Comparison of ENCODE assay signal across 10 cellular contexts in genomic region chr17:83103200-83103937, GRCh38. TPM values are rescaled to one million over a fixed set of nuclear protein-coding genes. Genes with fewer than 3 reads are reported as not detected.
DNase-seq lines count a peak whose midpoint lies in the region; ATAC-seq and TF ChIP-seq lines count a peak whose summit lies in the region.
"Had no signal": no experiment of that assay in that cellular context is flagged by ENCODE, and none has a peak within 500 bp of the region (broad histone marks: within the 10 kb centered on the region; RNA-seq: fewer than 3 reads in every experiment).

No MANE protein-coding gene starts in this region.

- peaks cover 27% of the 10 kb centered on the region for H3K4me1 Mint-ChIP-seq in stimulated activated naive CD8-positive, alpha-beta T cell treated with anti-CD3 and anti-CD28 coated beads, Interleukin-15, amount 100 ng/mL, for 72 hours

- no peaks in the 10 kb centered on the region for H3K9me3 ChIP-seq in left lung

- peaks cover 69% of the 10 kb centered on the region for H3K27me3 Mint-ChIP-seq in stimulated activated naive CD8-positive, alpha-beta T cell treated with anti-CD3 and anti-CD28 coated beads, Interleukin-15, amount 100 ng/mL, for 72 hours

- H3K4me3 ChIP-seq in left lung = no peak overlapping the region

- DNase-seq in stimulated activated naive CD8-positive, alpha-beta T cell treated with anti-CD3 and anti-CD28 coated beads, Interleukin-15, Interleukin-2, amounts not matched to agents 100 U/mL and 50 U/mL, for 24 hours = peak; percentile 40
- no peak for DNase-seq in stimulated activated naive CD8-positive, alpha-beta T cell treated with anti-CD3 and anti-CD28 coated beads, Interleukin-15, amount 100 ng/mL, for 72 hours
- DNase-seq in SK-MEL-5 (ENCODE audit: low read depth, low spot score) = peak; percentile 60
- peak in 1 of 2 donors; percentile 80 for DNase-seq in left lung
- DNase-seq in D341Med (ENCODE audit: low spot score) = no peak
- DNase-seq in germinal center (ENCODE audit: low spot score) = no peak
- DNase-seq: naive thymus-derived CD8-positive, alpha-beta T cell; T-helper 9 cell had no signal

- H3K36me3 ChIP-seq in left lung = no peaks in the 10 kb centered on the region

- H3K4me1 ChIP-seq in left lung = peaks cover 17 to 37% of the 10 kb centered on the region in 2 donors

- in situ Hi-C loops in SK-MEL-5 (cut with HindIII; ENCODE audit: low pct_unique_long_range_greater_than_20kb, low sequenced_read_pairs) = no loop called here

- H3K27ac ChIP-seq in left lung = no peak overlapping the region

- H3K9me3 Mint-ChIP-seq in stimulated activated naive CD8-positive, alpha-beta T cell treated with anti-CD3 and anti-CD28 coated beads, Interleukin-15, amount 100 ng/mL, for 72 hours = no peaks in the 10 kb centered on the region
- H3K9me3 Mint-ChIP-seq: naive thymus-derived CD8-positive, alpha-beta T cell had no signal

- no peak overlapping the region for H3K27ac Mint-ChIP-seq in stimulated activated naive CD8-positive, alpha-beta T cell treated with anti-CD3 and anti-CD28 coated beads, Interleukin-15, amount 100 ng/mL, for 72 hours

- peaks cover 0 to 54% of the 10 kb centered on the region in 2 donors for H3K27me3 ChIP-seq in left lung

- H3K4me3 Mint-ChIP-seq in stimulated activated naive CD8-positive, alpha-beta T cell treated with anti-CD3 and anti-CD28 coated beads, Interleukin-15, amount 100 ng/mL, for 72 hours = peak overlapping the region in 1 of 2 donors; percentile 59

- ATAC-seq in stimulated activated naive CD8-positive, alpha-beta T cell treated with anti-CD3 and anti-CD28 coated beads, Interleukin-15, Interleukin-2, amounts not matched to agents 100 U/mL and 50 U/mL, for 24 hours = no peak
- no peak for ATAC-seq in stimulated activated naive CD8-positive, alpha-beta T cell treated with anti-CD3 and anti-CD28 coated beads, Interleukin-15, amount 100 ng/mL, for 72 hours
- peak; percentile 2 for ATAC-seq in left lung
- ATAC-seq in HG03565 (IDR thresholded peaks at IDR 0.05; ENCODE audit: unreplicated experiment) = no peak
- ATAC-seq in HG02885 (IDR thresholded peaks at IDR 0.05; ENCODE audit: poor library complexity, unreplicated experiment) = no peak
- ATAC-seq: naive thymus-derived CD8-positive, alpha-beta T cell had no signal

- intact Hi-C loops in left lung (cut with DNase I) = no loop called here

- TF ChIP-seq CTCF in left lung (IDR thresholded peaks at IDR 0.05) = no peak

RNA-seq across cellular contexts. Expression of gene METRNL, which starts 24.0 kb away (rescaled TPM):
- total RNA-seq in SK-MEL-5 (2014; rRNA removed; shearing (Covaris generic)) = 19.7 and 23.4 TPM in 2 replicates
- 29.4 and 37.0 TPM in 2 replicates for polyA plus RNA-seq in SK-MEL-5 (2015; cell fraction: cytosol; rRNA removed)
- polyA plus RNA-seq in SK-MEL-5 (2015; cell fraction: nucleus; rRNA removed) = 10.3 and 12.9 TPM in 2 replicates
- 10 to 100 TPM; 53.0 to 61.8 TPM for total RNA-seq in left lung

Comparison
In these comparisons a context has a peak if more than half of its experiments do, and no peak if none do; other contexts are left out.
1. DNase-seq: peak in stimulated activated naive CD8-positive, alpha-beta T cell treated with anti-CD3 and anti-CD28 coated beads, Interleukin-15, Interleukin-2, amounts not matched to agents 100 U/mL and 50 U/mL, for 24 hours (single experiment) and SK-MEL-5 (single experiment); none in stimulated activated naive CD8-positive, alpha-beta T cell treated with anti-CD3 and anti-CD28 coated beads, Interleukin-15, amount 100 ng/mL, for 72 hours (0 of 2), D341Med (single experiment) and germinal center (single experiment).